ENCODE assay signal across 1 cellular context in genomic region chr16:67936124-67936875, GRCh38.
TF ChIP-seq lines count a peak whose summit lies in the region.

Gene PSMB10, minus strand, starts transcription at chr16:67936850. Its CDS starts 101 bp downstream, at chr16:67936749.

TF ChIP-seq in K562, 482 proteins besides CTCF, POLR2A, EP300 and RAD21 (continued from another document and continues in another):
- TF ChIP-seq, protein P1, sequence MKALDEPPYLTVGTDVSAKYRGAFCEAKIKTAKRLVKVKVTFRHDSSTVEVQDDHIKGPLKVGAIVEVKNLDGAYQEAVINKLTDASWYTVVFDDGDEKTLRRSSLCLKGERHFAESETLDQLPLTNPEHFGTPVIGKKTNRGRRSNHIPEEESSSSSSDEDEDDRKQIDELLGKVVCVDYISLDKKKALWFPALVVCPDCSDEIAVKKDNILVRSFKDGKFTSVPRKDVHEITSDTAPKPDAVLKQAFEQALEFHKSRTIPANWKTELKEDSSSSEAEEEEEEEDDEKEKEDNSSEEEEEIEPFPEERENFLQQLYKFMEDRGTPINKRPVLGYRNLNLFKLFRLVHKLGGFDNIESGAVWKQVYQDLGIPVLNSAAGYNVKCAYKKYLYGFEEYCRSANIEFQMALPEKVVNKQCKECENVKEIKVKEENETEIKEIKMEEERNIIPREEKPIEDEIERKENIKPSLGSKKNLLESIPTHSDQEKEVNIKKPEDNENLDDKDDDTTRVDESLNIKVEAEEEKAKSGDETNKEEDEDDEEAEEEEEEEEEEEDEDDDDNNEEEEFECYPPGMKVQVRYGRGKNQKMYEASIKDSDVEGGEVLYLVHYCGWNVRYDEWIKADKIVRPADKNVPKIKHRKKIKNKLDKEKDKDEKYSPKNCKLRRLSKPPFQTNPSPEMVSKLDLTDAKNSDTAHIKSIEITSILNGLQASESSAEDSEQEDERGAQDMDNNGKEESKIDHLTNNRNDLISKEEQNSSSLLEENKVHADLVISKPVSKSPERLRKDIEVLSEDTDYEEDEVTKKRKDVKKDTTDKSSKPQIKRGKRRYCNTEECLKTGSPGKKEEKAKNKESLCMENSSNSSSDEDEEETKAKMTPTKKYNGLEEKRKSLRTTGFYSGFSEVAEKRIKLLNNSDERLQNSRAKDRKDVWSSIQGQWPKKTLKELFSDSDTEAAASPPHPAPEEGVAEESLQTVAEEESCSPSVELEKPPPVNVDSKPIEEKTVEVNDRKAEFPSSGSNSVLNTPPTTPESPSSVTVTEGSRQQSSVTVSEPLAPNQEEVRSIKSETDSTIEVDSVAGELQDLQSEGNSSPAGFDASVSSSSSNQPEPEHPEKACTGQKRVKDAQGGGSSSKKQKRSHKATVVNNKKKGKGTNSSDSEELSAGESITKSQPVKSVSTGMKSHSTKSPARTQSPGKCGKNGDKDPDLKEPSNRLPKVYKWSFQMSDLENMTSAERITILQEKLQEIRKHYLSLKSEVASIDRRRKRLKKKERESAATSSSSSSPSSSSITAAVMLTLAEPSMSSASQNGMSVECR (CRISPR knock-in tag; IDR thresholded peaks at IDR 0.05): peak; percentile 14; the same call in 1 of the 2 replicates
- TF ChIP-seq ELF1 (tag; IDR thresholded peaks at IDR 0.05) (peak; percentile 73), ZBTB12 (CRISPR knock-in tag; IDR thresholded peaks at IDR 0.05) (no peak), CC2D1A (IDR thresholded peaks at IDR 0.05) (0 out of 2 replicates have a peak, but pooled peaks have one; percentile 13), DIDO1 (tag; IDR thresholded peaks at IDR 0.05; ENCODE audit: low read depth) (no peak), PRMT5 (CRISPR knock-in tag; IDR thresholded peaks at IDR 0.05) (0 out of 2 replicates have a peak, but pooled peaks have one; percentile 15), KDM1A (IDR thresholded peaks at IDR 0.05) (no peak), POLR2G (IDR thresholded peaks at IDR 0.05; ENCODE audit: low read depth, low read length) (peak; percentile 79), ARNT (IDR thresholded peaks at IDR 0.05) (no peak), SRSF3 (IDR thresholded peaks at IDR 0.05; ENCODE audit: insufficient read depth, low read length) (0 out of 2 replicates have a peak, but pooled peaks have one; percentile 64), MYBL2 (IDR thresholded peaks at IDR 0.05; ENCODE audit: low read depth) (no peak), MYBL2 (CRISPR knock-in tag; IDR thresholded peaks at IDR 0.05; ENCODE audit: borderline replicate concordance) (no peak), KLF13 (tag; IDR thresholded peaks at IDR 0.05; ENCODE audit: borderline replicate concordance, low read depth) (no peak), IRF2 (CRISPR knock-in tag; IDR thresholded peaks at IDR 0.05) (peak; percentile 67; the same call in 1 of the 2 replicates), ATF1 (CRISPR knock-in tag; IDR thresholded peaks at IDR 0.05) (no peak), ATF1 (tag; IDR thresholded peaks at IDR 0.05) (0 out of 2 replicates have a peak, but pooled peaks have one; percentile 3), ZNF644 (tag; IDR thresholded peaks at IDR 0.05; ENCODE audit: low read depth) (0 out of 2 replicates have a peak, but pooled peaks have one; percentile 32), CHD1 (IDR thresholded peaks at IDR 0.05; ENCODE audit: low read length) (peak; percentile 64), ZFX (CRISPR knock-in tag; IDR thresholded peaks at IDR 0.05) (peak; percentile 18; the same call in 1 of the 2 replicates), MYC (IDR thresholded peaks at IDR 0.05; ENCODE audit: low read depth, low read length) (no peak; the same call in 1 of the 2 replicates), MYC (CRISPR knock-in tag; IDR thresholded peaks at IDR 0.05; ENCODE audit: borderline replicate concordance, low read depth) (peak; percentile 42; the same call in 1 of the 2 replicates), MYNN (IDR thresholded peaks at IDR 0.05) (no peak), MYNN (CRISPR knock-in tag; IDR thresholded peaks at IDR 0.05) (no peak), HEY1 (CRISPR knock-in tag; IDR thresholded peaks at IDR 0.05; ENCODE audit: borderline replicate concordance) (no peak), TOE1 (IDR thresholded peaks at IDR 0.05; ENCODE audit: borderline replicate concordance) (no peak), TOE1 (CRISPR knock-in tag; IDR thresholded peaks at IDR 0.05; ENCODE audit: borderline replicate concordance, low read depth) (peak; percentile 29; the same call in 1 of the 2 replicates), LEF1 (IDR thresholded peaks at IDR 0.05) (0 out of 2 replicates have a peak, but pooled peaks have one; percentile 21), ELF2 (CRISPR knock-in tag; IDR thresholded peaks at IDR 0.05) (peak; percentile 26; the same call in 1 of the 2 replicates), ETV1 (tag; conservative IDR thresholded peaks at IDR 0.05; ENCODE audit: low read depth) (0 out of 2 replicates have a peak, but pooled peaks have one; percentile 44), HLTF (IDR thresholded peaks at IDR 0.05) (0 out of 2 replicates have a peak, but pooled peaks have one; percentile 54), UBTF (IDR thresholded peaks at IDR 0.05; ENCODE audit: borderline replicate concordance in 1 of 2, low read depth in 2 of 2, low read length in 2 of 2) (peak; percentile 0 to 31; a peak in 1 of 4 replicates), SAP30 (IDR thresholded peaks at IDR 0.05; ENCODE audit: borderline replicate concordance, insufficient read depth, low read depth, low read length, poor library complexity, severe bottlenecking) (peak; percentile 5), CREM (IDR thresholded peaks at IDR 0.05; ENCODE audit: low read depth) (peak; percentile 40), ZNF184 (CRISPR knock-in tag; IDR thresholded peaks at IDR 0.05) (no peak), EGR1 (conservative IDR thresholded peaks at IDR 0.05) (peak; percentile 71), PML (IDR thresholded peaks at IDR 0.05; ENCODE audit: low read length) (peak; percentile 2; the same call in 1 of the 2 replicates), TBL1XR1 (IDR thresholded peaks at IDR 0.05; ENCODE audit: low read length in 2 of 2) (no peak), NBN (IDR thresholded peaks at IDR 0.05; ENCODE audit: low read depth) (0 out of 2 replicates have a peak, but pooled peaks have one; percentile 11)
- TF ChIP-seq, protein P2, sequence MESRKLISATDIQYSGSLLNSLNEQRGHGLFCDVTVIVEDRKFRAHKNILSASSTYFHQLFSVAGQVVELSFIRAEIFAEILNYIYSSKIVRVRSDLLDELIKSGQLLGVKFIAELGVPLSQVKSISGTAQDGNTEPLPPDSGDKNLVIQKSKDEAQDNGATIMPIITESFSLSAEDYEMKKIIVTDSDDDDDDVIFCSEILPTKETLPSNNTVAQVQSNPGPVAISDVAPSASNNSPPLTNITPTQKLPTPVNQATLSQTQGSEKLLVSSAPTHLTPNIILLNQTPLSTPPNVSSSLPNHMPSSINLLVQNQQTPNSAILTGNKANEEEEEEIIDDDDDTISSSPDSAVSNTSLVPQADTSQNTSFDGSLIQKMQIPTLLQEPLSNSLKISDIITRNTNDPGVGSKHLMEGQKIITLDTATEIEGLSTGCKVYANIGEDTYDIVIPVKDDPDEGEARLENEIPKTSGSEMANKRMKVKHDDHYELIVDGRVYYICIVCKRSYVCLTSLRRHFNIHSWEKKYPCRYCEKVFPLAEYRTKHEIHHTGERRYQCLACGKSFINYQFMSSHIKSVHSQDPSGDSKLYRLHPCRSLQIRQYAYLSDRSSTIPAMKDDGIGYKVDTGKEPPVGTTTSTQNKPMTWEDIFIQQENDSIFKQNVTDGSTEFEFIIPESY (CRISPR knock-in tag; IDR thresholded peaks at IDR 0.05): 0 out of 2 replicates have a peak, but pooled peaks have one; percentile 11
- TF ChIP-seq, protein P3, sequence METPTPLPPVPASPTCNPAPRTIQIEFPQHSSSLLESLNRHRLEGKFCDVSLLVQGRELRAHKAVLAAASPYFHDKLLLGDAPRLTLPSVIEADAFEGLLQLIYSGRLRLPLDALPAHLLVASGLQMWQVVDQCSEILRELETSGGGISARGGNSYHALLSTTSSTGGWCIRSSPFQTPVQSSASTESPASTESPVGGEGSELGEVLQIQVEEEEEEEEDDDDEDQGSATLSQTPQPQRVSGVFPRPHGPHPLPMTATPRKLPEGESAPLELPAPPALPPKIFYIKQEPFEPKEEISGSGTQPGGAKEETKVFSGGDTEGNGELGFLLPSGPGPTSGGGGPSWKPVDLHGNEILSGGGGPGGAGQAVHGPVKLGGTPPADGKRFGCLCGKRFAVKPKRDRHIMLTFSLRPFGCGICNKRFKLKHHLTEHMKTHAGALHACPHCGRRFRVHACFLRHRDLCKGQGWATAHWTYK (CRISPR knock-in tag; IDR thresholded peaks at IDR 0.05): peak; percentile 52; the same call in 1 of the 2 replicates
- TF ChIP-seq, protein P4, sequence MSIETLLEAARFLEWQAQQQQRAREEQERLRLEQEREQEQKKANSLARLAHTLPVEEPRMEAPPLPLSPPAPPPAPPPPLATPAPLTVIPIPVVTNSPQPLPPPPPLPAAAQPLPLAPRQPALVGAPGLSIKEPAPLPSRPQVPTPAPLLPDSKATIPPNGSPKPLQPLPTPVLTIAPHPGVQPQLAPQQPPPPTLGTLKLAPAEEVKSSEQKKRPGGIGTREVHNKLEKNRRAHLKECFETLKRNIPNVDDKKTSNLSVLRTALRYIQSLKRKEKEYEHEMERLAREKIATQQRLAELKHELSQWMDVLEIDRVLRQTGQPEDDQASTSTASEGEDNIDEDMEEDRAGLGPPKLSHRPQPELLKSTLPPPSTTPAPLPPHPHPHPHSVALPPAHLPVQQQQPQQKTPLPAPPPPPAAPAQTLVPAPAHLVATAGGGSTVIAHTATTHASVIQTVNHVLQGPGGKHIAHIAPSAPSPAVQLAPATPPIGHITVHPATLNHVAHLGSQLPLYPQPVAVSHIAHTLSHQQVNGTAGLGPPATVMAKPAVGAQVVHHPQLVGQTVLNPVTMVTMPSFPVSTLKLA (conservative IDR thresholded peaks at IDR 0.05): no peak
- TF ChIP-seq, protein P5, sequence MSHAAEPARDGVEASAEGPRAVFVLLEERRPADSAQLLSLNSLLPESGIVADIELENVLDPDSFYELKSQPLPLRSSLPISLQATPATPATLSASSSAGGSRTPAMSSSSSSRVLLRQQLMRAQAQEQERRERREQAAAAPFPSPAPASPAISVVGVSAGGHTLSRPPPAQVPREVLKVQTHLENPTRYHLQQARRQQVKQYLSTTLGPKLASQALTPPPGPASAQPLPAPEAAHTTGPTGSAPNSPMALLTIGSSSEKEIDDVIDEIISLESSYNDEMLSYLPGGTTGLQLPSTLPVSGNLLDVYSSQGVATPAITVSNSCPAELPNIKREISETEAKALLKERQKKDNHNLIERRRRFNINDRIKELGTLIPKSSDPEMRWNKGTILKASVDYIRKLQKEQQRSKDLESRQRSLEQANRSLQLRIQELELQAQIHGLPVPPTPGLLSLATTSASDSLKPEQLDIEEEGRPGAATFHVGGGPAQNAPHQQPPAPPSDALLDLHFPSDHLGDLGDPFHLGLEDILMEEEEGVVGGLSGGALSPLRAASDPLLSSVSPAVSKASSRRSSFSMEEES (CRISPR knock-in tag; IDR thresholded peaks at IDR 0.05): no peak
- TF ChIP-seq, protein P6, sequence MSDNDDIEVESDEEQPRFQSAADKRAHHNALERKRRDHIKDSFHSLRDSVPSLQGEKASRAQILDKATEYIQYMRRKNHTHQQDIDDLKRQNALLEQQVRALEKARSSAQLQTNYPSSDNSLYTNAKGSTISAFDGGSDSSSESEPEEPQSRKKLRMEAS (CRISPR knock-in tag; IDR thresholded peaks at IDR 0.05): no peak; the same call in 1 of the 2 replicates
- TF ChIP-seq, protein P7, sequence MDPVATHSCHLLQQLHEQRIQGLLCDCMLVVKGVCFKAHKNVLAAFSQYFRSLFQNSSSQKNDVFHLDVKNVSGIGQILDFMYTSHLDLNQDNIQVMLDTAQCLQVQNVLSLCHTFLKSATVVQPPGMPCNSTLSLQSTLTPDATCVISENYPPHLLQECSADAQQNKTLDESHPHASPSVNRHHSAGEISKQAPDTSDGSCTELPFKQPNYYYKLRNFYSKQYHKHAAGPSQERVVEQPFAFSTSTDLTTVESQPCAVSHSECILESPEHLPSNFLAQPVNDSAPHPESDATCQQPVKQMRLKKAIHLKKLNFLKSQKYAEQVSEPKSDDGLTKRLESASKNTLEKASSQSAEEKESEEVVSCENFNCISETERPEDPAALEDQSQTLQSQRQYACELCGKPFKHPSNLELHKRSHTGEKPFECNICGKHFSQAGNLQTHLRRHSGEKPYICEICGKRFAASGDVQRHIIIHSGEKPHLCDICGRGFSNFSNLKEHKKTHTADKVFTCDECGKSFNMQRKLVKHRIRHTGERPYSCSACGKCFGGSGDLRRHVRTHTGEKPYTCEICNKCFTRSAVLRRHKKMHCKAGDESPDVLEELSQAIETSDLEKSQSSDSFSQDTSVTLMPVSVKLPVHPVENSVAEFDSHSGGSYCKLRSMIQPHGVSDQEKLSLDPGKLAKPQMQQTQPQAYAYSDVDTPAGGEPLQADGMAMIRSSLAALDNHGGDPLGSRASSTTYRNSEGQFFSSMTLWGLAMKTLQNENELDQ (CRISPR knock-in tag; IDR thresholded peaks at IDR 0.05; ENCODE audit: borderline replicate concordance): 0 out of 2 replicates have a peak, but pooled peaks have one; percentile 55
- TF ChIP-seq, protein P8, sequence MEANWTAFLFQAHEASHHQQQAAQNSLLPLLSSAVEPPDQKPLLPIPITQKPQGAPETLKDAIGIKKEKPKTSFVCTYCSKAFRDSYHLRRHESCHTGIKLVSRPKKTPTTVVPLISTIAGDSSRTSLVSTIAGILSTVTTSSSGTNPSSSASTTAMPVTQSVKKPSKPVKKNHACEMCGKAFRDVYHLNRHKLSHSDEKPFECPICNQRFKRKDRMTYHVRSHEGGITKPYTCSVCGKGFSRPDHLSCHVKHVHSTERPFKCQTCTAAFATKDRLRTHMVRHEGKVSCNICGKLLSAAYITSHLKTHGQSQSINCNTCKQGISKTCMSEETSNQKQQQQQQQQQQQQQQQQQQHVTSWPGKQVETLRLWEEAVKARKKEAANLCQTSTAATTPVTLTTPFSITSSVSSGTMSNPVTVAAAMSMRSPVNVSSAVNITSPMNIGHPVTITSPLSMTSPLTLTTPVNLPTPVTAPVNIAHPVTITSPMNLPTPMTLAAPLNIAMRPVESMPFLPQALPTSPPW (CRISPR knock-in tag; IDR thresholded peaks at IDR 0.05): peak; percentile 17
